ENCODE assay signal across 25 cellular contexts in the genomic region with DNA sequence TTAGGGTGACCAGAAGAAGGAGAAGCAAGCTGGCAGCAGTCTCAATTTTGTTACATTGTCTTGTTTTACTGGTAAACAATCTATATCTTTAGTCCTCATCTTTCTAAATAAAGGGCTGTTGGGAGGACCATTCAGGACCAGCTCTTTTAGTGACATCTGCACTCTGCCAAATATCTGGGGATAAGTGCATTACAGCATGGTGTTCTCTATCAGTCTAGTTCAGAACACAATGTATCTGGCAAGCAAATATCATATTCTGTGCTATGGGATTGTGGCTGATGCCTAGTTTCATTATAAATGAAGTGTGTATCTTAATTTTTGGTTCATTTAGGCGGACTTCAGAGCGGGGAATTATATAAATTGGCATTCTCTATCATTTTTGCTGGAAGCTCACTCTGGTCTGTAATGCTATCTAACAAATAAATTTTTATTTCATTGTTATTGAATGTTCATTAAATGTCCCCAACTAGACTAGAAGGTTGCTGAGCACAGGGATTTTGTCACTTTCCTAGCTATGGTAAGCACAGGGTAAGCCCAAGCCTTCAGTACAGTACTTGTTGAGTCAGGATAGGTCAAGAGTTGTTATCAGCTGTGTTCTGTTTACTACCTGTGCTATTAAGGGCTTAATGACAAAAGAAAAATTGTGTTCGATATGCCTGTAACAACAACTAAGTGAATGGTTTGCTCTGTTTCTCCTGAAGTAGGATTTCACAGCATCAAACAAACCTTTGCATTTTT. TPM values are rescaled to one million over a fixed set of nuclear protein-coding genes. Genes with fewer than 3 reads are reported as not detected.
DNase-seq lines count a peak whose midpoint lies in the region; ATAC-seq, FAIRE-seq and TF ChIP-seq lines count a peak whose summit lies in the region.
"Had no signal": no experiment of that assay in that cellular context is flagged by ENCODE, and none has a peak within 500 bp of the region (broad histone marks: within the 10 kb centered on the region; RNA-seq: fewer than 3 reads in every experiment).

No MANE protein-coding gene starts in this region.

- no peak for TF ChIP-seq CTCF in heart right ventricle (IDR thresholded peaks at IDR 0.05)

- H3K9me3 ChIP-seq in heart right ventricle (no peaks in the 10 kb centered on the region), small intestine (ENCODE audit: control insufficient read depth, low read depth) (no peaks in the 10 kb centered on the region)
- H3K9me3 ChIP-seq: BE2C; BLaER1 treated with 17β-estradiol and CSF1 and Interleukin-3, amounts not matched to agents 10 nM and 100 nM had no signal

- no peak overlapping the region for H3K4me3 ChIP-seq in heart right ventricle
- no peak overlapping the region for H3K4me3 ChIP-seq in small intestine (ENCODE audit: low read depth in 1 of 2, low read length in 2 of 2)
- H3K4me3 ChIP-seq: BLaER1 treated with 17β-estradiol and CSF1 and Interleukin-3, amounts not matched to agents 10 nM and 100 nM had no signal

- no peak for DNase-seq in Right ventricle myocardium inferior (ENCODE audit: missing footprints)
- no peak for DNase-seq in cardiac septum (ENCODE audit: low spot score)
- DNase-seq in heart right ventricle, result no peak
- DNase-seq in left ventricle myocardium superior, result no peak
- DNase-seq in small intestine, result peak; percentile 31
- DNase-seq in RCC 7860 (ENCODE audit: low spot score), result no peak
- DNase-seq in Ammon's horn (ENCODE audit: low spot score), result no peak
- DNase-seq: BE2C; CD4-positive, alpha-beta T cell; CD8-positive, alpha-beta memory T cell; DMS53; DMS79 treated with DMSO at 0.1 percent for 48 hours; GF-D8; GOT3; H7; HCEC 1CT had no signal

- H3K27ac ChIP-seq in heart right ventricle (peak overlapping the region in 6 of 10 donors; percentile 29 to 53 (median 39)), small intestine (ENCODE audit: low read depth in 1 of 2, low read length in 1 of 2) (no peak overlapping the region)
- H3K27ac ChIP-seq: 22Rv1; BLaER1 treated with 17β-estradiol and CSF1 and Interleukin-3, amounts not matched to agents 10 nM and 100 nM had no signal

- no peaks in the 10 kb centered on the region for H3K27me3 ChIP-seq in heart right ventricle
- no peaks in the 10 kb centered on the region for H3K27me3 ChIP-seq in small intestine (ENCODE audit: control insufficient read depth in 2 of 2, insufficient read depth in 2 of 2, low read length in 2 of 2)
- H3K27me3 ChIP-seq: BE2C; BLaER1 treated with 17β-estradiol and CSF1 and Interleukin-3, amounts not matched to agents 10 nM and 100 nM had no signal

- FAIRE-seq in small intestine (lab: Jason Lieb, UNC), result no peak
- FAIRE-seq in RCC 7860 (lab: Jason Lieb, UNC), result no peak
- FAIRE-seq: A204.1, GM18507 had no signal

- intact Hi-C loops in Right ventricle myocardium inferior (cut with DNase I), result no loop called here
- intact Hi-C loops in cardiac septum (cut with DNase I), result no loop called here
- intact Hi-C loops in heart right ventricle (cut with DNase I), result no loop called here
- intact Hi-C loops in left ventricle myocardium superior (cut with micrococcal nuclease), result no loop called here

- H3K4me1 ChIP-seq in heart right ventricle (peaks cover 0 to 14% (median 0%) of the 10 kb centered on the region in 9 donors), small intestine (ENCODE audit: control insufficient read depth in 2 of 2, insufficient read depth in 1 of 2, low read depth in 1 of 2, low read length in 1 of 2) (no peaks in the 10 kb centered on the region)
- H3K4me1 ChIP-seq: BE2C; BLaER1 treated with 17β-estradiol and CSF1 and Interleukin-3, amounts not matched to agents 10 nM and 100 nM had no signal

- peaks cover 0 to 18% (median 0%) of the 10 kb centered on the region in 9 donors for H3K36me3 ChIP-seq in heart right ventricle
- H3K36me3 ChIP-seq in small intestine (ENCODE audit: control insufficient read depth in 2 of 2, insufficient read depth in 2 of 2, low read length in 2 of 2), result peaks cover 0 to 3% of the 10 kb centered on the region in 2 donors
- H3K36me3 ChIP-seq: BE2C; BLaER1 treated with 17β-estradiol and CSF1 and Interleukin-3, amounts not matched to agents 10 nM and 100 nM had no signal

- peak; percentile 91 for ATAC-seq in Right ventricle myocardium inferior
- ATAC-seq in heart right ventricle, result peak in 5 of 8 donors; percentile 71 to 98 (median 76)
- ATAC-seq in left ventricle myocardium superior, result peak; percentile 96
- ATAC-seq in GM19351 (IDR thresholded peaks at IDR 0.05; ENCODE audit: unreplicated experiment), result no peak

- 80 to 83% methylated on average over 3 of the region's 3 CpGs for WGBS in heart right ventricle, 2 donors
- WGBS in small intestine, 3 donors, result 74 to 88% (median 83%) methylated on average over 3 of the region's 3 CpGs

RNA-seq across cellular contexts. Expression of gene WDR31, which starts 11.9 kb away (rescaled TPM):
- total RNA-seq in Right ventricle myocardium inferior, result 13.0 TPM
- total RNA-seq in cardiac septum, result 10.9 TPM
- 10 to 100 TPM; 13.6 to 29.0 (median 18.8) TPM for total RNA-seq in heart right ventricle
- polyA plus RNA-seq in heart right ventricle, result 1 to 10 TPM; 3.4 to 7.9 TPM
- 12.9 TPM for total RNA-seq in left ventricle myocardium superior
- polyA plus RNA-seq in small intestine, result 1 to 10 TPM in 1 of 3 donors, under 1 TPM in 1, not detected in 1; 0.45 to 1.6 TPM

RNA-seq across cellular contexts. Expression of gene BSPRY, which starts 21.1 kb away (rescaled TPM):
- 0.35 TPM for total RNA-seq in Right ventricle myocardium inferior
- total RNA-seq in cardiac septum, result 1.7 TPM
- 1 to 10 TPM in 8 of 10 donors, under 1 TPM in 2; 0.55 to 4.2 (median 1.6) TPM for total RNA-seq in heart right ventricle
- polyA plus RNA-seq in heart right ventricle, result 1 to 10 TPM in 1 of 2 donors, under 1 TPM in 1; 0.44 to 2.8 TPM
- total RNA-seq in left ventricle myocardium superior, result 0.37 TPM
- polyA plus RNA-seq in small intestine, result 10 to 100 TPM; 14.9 to 16.8 (median 15.8) TPM
- total RNA-seq: CD4-positive, alpha-beta T cell; Daoy had no signal
- polyA plus RNA-seq: AG04450 had no signal

RNA-seq across cellular contexts. Expression of gene RNF183, which starts 25.0 kb away (rescaled TPM):
- not detected for total RNA-seq in Right ventricle myocardium inferior
- total RNA-seq in cardiac septum, result not detected
- total RNA-seq in heart right ventricle, result under 1 TPM in 1 of 10 donors, not detected in 9; 0.53 TPM
- under 1 TPM in 1 of 2 donors, not detected in 1; 0.03 TPM for polyA plus RNA-seq in heart right ventricle
- not detected for total RNA-seq in left ventricle myocardium superior
- 1 to 10 TPM in 1 of 3 donors, under 1 TPM in 1, not detected in 1; 0.54 to 1.7 TPM for polyA plus RNA-seq in small intestine
- total RNA-seq: CD8-positive, alpha-beta memory T cell; Daoy; G401; H7 had no signal
- polyA plus RNA-seq: AG04450; CD14-positive monocyte; CD8-positive, alpha-beta memory T cell had no signal

RNA-seq across cellular contexts. Expression of gene HDHD3, which starts 48.6 kb away (rescaled TPM):
- total RNA-seq in Right ventricle myocardium inferior (10.5 TPM), cardiac septum (14.3 TPM), heart right ventricle (10 to 100 TPM; 10.9 to 40.3 (median 17.2) TPM), left ventricle myocardium superior (9.9 TPM)
- polyA plus RNA-seq in heart right ventricle (10 to 100 TPM; 20.0 to 42.5 TPM), small intestine (100 to 1,000 TPM in 2 of 3 donors, 10 to 100 TPM in 1; 96.9 to 370 (median 249) TPM)

RNA-seq across cellular contexts. Expression of gene PRPF4, which starts 52.8 kb away (rescaled TPM):
- 11.0 TPM for total RNA-seq in Right ventricle myocardium inferior
- 10.5 TPM for total RNA-seq in cardiac septum
- total RNA-seq in heart right ventricle, result 10 to 100 TPM; 10.7 to 17.2 (median 13.3) TPM
- polyA plus RNA-seq in heart right ventricle, result 10 to 100 TPM in 1 of 2 donors, 1 to 10 TPM in 1; 5.3 to 13.7 TPM
- 11.7 TPM for total RNA-seq in left ventricle myocardium superior
- 10 to 100 TPM in 1 of 3 donors, 1 to 10 TPM in 2; 7.6 to 14.0 (median 8.5) TPM for polyA plus RNA-seq in small intestine

Comparison
In these comparisons a context has a peak if more than half of its experiments do, and no peak if none do; other contexts are left out.
1. H3K27ac ChIP-seq: peak in heart right ventricle (6 of 10); none in small intestine (0 of 2).